17 cellular contexts compared by ENCODE assay signal in the genomic region with DNA sequence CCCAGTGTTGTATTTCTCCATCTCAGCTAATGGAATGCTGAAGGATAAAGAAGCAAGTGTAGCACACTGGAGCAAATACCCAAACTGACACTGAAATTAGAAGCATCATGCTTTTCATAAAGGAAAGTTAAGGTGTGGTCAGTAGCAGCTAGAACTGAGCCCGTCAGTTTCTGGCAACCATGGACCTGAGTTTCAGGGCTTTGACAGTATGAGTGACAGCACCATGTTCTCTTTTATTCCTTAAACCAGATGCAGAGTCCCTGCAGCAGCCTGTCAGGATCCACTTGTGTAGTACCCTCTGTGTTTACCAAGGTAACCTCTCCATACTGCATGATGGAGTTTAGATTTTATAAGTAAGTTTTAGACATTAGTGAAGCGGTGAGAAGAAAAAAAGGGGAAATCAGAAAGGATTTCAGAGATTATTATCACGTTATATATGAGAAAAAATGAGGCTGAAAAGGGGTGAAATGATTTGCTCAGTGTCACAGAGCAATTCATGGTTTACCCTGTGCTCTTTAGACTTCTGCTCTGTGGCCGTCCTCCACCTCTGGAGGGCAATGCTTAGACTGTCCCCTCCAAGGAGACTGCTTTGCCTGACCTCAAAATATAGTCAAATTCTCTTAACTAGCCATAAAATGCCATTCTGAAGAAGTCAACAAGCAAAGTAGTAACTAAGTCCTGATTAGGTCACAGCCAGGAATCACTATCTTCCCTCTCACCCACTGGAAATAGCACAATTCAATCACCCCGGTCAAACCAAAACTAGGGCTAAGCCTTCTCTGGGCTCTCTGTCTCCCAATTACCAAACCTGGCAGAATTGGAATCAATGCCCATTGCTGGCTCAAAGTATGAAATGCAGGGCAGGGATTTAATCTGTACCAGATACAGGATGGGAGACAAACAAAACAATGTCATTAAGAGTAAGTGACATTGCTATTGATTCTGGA. TPM values are rescaled to one million over a fixed set of nuclear protein-coding genes. Genes with fewer than 3 reads are reported as not detected.
DNase-seq lines count a peak whose midpoint lies in the region; ATAC-seq and TF ChIP-seq lines count a peak whose summit lies in the region.
"Had no signal": no experiment of that assay in that cellular context is flagged by ENCODE, and none has a peak within 500 bp of the region (broad histone marks: within the 10 kb centered on the region; RNA-seq: fewer than 3 reads in every experiment).

No MANE protein-coding gene starts in this region.

- H3K79me2 ChIP-seq in HCT116 (ENCODE audit: insufficient read depth, low read length) = no peaks in the 10 kb centered on the region

- peak; percentile 12 for DNase-seq in CD1c-positive myeloid dendritic cell (ENCODE audit: extremely low spot score)
- no peak for DNase-seq in HCT116 (ENCODE audit: low read depth, low spot score)
- no peak for DNase-seq in naive thymus-derived CD4-positive, alpha-beta T cell
- DNase-seq in NCI-H2227 treated with DMSO at 0.1 percent for 48 hours (lab: John Stamatoyannopoulos, UW) = no peak
- no peak for DNase-seq in activated CD8-positive, alpha-beta memory T cell treated with anti-CD3 and anti-CD28 coated beads, Interleukin-2, amount 10 ng/mL, durations not matched to agents 7 days and 5 days
- no peak for DNase-seq in cerebellum (ENCODE audit: low spot score)
- no peak for DNase-seq in OCI-M1 (lab: John Stamatoyannopoulos, UW)
- DNase-seq: activated naive CD8-positive, alpha-beta T cell treated with anti-CD3 and anti-CD28 coated beads, Interleukin-2, amount 10 ng/mL, durations not matched to agents 7 days and 5 days; DMS79; lower lobe of right lung; NCI-H1930 had no signal

- H2AFZ ChIP-seq in HCT116 (ENCODE audit: low read depth, low read length, poor library complexity, severe bottlenecking) = no peak overlapping the region

- H3K4me1 ChIP-seq in HCT116 (ENCODE audit: control insufficient read depth in 1 of 2, insufficient read depth in 2 of 2, low read length in 2 of 2) = no peaks in the 10 kb centered on the region
- H3K4me1 ChIP-seq in naive thymus-derived CD4-positive, alpha-beta T cell (ENCODE audit: control insufficient read depth in 2 of 2, insufficient read depth in 2 of 2, low read length in 2 of 2) = peaks cover 0 to 6% of the 10 kb centered on the region in 2 donors

- RAD21 ChIA-PET in HCT116 (lab: Charles Lee; ENCODE audit: low non-redundant PET in 1 of 2, low total read pairs in 2 of 2, uncharacterized antibody in 2 of 2, unreplicated experiment in 2 of 2) = interaction anchor here in 1 of 2 experiments (0.7 kb wide), 1 partner anchor 442 kb away, joined by 3 read pairs; no protein-coding TSS in a partner anchor

- H3K27me3 ChIP-seq in HCT116 (ENCODE audit: insufficient read depth, low read length) = no peaks in the 10 kb centered on the region
- no peaks in the 10 kb centered on the region for H3K27me3 ChIP-seq in naive thymus-derived CD4-positive, alpha-beta T cell (ENCODE audit: control insufficient read depth in 2 of 2, insufficient read depth in 2 of 2, low read length in 2 of 2)
- H3K27me3 ChIP-seq: neutrophil, SJCRH30 had no signal

- no peak for TF ChIP-seq POLR2A in HCT116 (IDR thresholded peaks at IDR 0.05; ENCODE audit: borderline replicate concordance, extremely low read depth, insufficient read depth, insufficient read length)

- H3K4me1 Mint-ChIP-seq in naive thymus-derived CD4-positive, alpha-beta T cell = peaks cover 12 to 35% (median 22%) of the 10 kb centered on the region in 7 donors
- peaks cover 20% of the 10 kb centered on the region for H3K4me1 Mint-ChIP-seq in activated CD8-positive, alpha-beta memory T cell treated with anti-CD3 and anti-CD28 coated beads, Interleukin-2, amount 10 ng/mL, durations not matched to agents 7 days and 5 days

- H3K4me2 ChIP-seq in HCT116 (ENCODE audit: low read length) = no peak overlapping the region

- H3K36me3 Mint-ChIP-seq in naive thymus-derived CD4-positive, alpha-beta T cell = peaks cover 0 to 15% (median 10%) of the 10 kb centered on the region in 5 donors
- H3K36me3 Mint-ChIP-seq in activated CD8-positive, alpha-beta memory T cell treated with anti-CD3 and anti-CD28 coated beads, Interleukin-2, amount 10 ng/mL, durations not matched to agents 7 days and 5 days = peaks cover 1% of the 10 kb centered on the region

- no peaks in the 10 kb centered on the region for H3K36me3 ChIP-seq in HCT116 (ENCODE audit: control insufficient read depth in 1 of 2, insufficient read depth in 2 of 2, low read length in 2 of 2)
- no peaks in the 10 kb centered on the region for H3K36me3 ChIP-seq in naive thymus-derived CD4-positive, alpha-beta T cell (ENCODE audit: control insufficient read depth in 2 of 3, insufficient read depth in 3 of 3, low read length in 3 of 3)
- H3K36me3 ChIP-seq: lower lobe of right lung, neutrophil, SJCRH30 had no signal

- H3K9me3 ChIP-seq in HCT116 (ENCODE audit: control insufficient read depth in 1 of 2, insufficient read depth in 1 of 2, low read depth in 1 of 2, low read length in 2 of 2) = no peaks in the 10 kb centered on the region
- no peaks in the 10 kb centered on the region for H3K9me3 ChIP-seq in naive thymus-derived CD4-positive, alpha-beta T cell (ENCODE audit: control insufficient read depth in 2 of 3, low read length in 3 of 3)
- H3K9me3 ChIP-seq: lower lobe of right lung, neutrophil had no signal

- no peak overlapping the region for H3K9ac ChIP-seq in HCT116 (ENCODE audit: low read length)

- CTCF ChIA-PET in HCT116 (lab: Charles Lee) = no interaction called here
- CTCF ChIA-PET in naive thymus-derived CD4-positive, alpha-beta T cell (lab: Charles Lee) = no interaction called here
- CTCF ChIA-PET in activated CD8-positive, alpha-beta memory T cell treated with anti-CD3 and anti-CD28 coated beads, Interleukin-2, amount 10 ng/mL, durations not matched to agents 7 days and 5 days (lab: Charles Lee) = no interaction called here

- H3K4me3 ChIP-seq in HCT116 (replicated peaks in 1 of 2; ENCODE audit: low read depth in 1 of 2, low read length in 2 of 2) = no peak overlapping the region
- no peak overlapping the region for H3K4me3 ChIP-seq in naive thymus-derived CD4-positive, alpha-beta T cell (ENCODE audit: low read length)
- H3K4me3 ChIP-seq: SJCRH30 had no signal

- H3K9me3 Mint-ChIP-seq in naive thymus-derived CD4-positive, alpha-beta T cell = peaks cover 0 to 6% (median 0%) of the 10 kb centered on the region in 11 donors
- peaks cover 2% of the 10 kb centered on the region for H3K9me3 Mint-ChIP-seq in activated CD8-positive, alpha-beta memory T cell treated with anti-CD3 and anti-CD28 coated beads, Interleukin-2, amount 10 ng/mL, durations not matched to agents 7 days and 5 days (ENCODE audit: low read depth)

- ATAC-seq in HCT116 = 0 out of 2 replicates have a peak, but pooled peaks have one; percentile 22
- ATAC-seq in naive thymus-derived CD4-positive, alpha-beta T cell = no peak
- ATAC-seq in activated CD8-positive, alpha-beta memory T cell treated with anti-CD3 and anti-CD28 coated beads, Interleukin-2, amount 10 ng/mL, durations not matched to agents 7 days and 5 days = no peak
- ATAC-seq: esophagus mucosa had no signal

- TF ChIP-seq RAD21 in HCT116 (IDR thresholded peaks at IDR 0.05; ENCODE audit: low read depth) = no peak

- peak overlapping the region in 6 of 10 donors; percentile 18 to 80 (median 72) for H3K4me3 Mint-ChIP-seq in naive thymus-derived CD4-positive, alpha-beta T cell
- no peak overlapping the region for H3K4me3 Mint-ChIP-seq in activated CD8-positive, alpha-beta memory T cell treated with anti-CD3 and anti-CD28 coated beads, Interleukin-2, amount 10 ng/mL, durations not matched to agents 7 days and 5 days

- H3K27ac Mint-ChIP-seq in naive thymus-derived CD4-positive, alpha-beta T cell = peak overlapping the region in 4 of 9 donors; percentile 30 to 77 (median 74)
- H3K27ac Mint-ChIP-seq in activated CD8-positive, alpha-beta memory T cell treated with anti-CD3 and anti-CD28 coated beads, Interleukin-2, amount 10 ng/mL, durations not matched to agents 7 days and 5 days = no peak overlapping the region

- H3K9me2 ChIP-seq in HCT116 (ENCODE audit: insufficient read depth) = no peaks in the 10 kb centered on the region

- no peak for TF ChIP-seq CTCF in HCT116 (IDR thresholded peaks at IDR 0.05 in 2 of 3, conservative IDR thresholded peaks at IDR 0.05 in 1 of 3; ENCODE audit: borderline replicate concordance in 1 of 3, insufficient read depth in 1 of 3, low read depth in 2 of 3, low read length in 2 of 3)

- BruUV-seq in HCT116 (replicated peaks; lab: Mats Ljungman, UMichigan) = no TSS peak

- H4K20me1 ChIP-seq in HCT116 (ENCODE audit: insufficient read depth) = no peaks in the 10 kb centered on the region

- POLR2A ChIA-PET in HCT116 (lab: Charles Lee) = no interaction called here
- POLR2A ChIA-PET in naive thymus-derived CD4-positive, alpha-beta T cell (lab: Charles Lee) = no interaction called here

- no peak overlapping the region for H3K27ac ChIP-seq in HCT116 (ENCODE audit: low read depth, low read length)
- peak overlapping the region; percentile 13 for H3K27ac ChIP-seq in cingulate gyrus (ENCODE audit: low read depth, low read length)
- H3K27ac ChIP-seq in naive thymus-derived CD4-positive, alpha-beta T cell (ENCODE audit: low read depth, low read length) = no peak overlapping the region
- H3K27ac ChIP-seq: lower lobe of right lung, SJCRH30, VCaP had no signal

- no peaks in the 10 kb centered on the region for H3K27me3 Mint-ChIP-seq in naive thymus-derived CD4-positive, alpha-beta T cell
- H3K27me3 Mint-ChIP-seq in activated CD8-positive, alpha-beta memory T cell treated with anti-CD3 and anti-CD28 coated beads, Interleukin-2, amount 10 ng/mL, durations not matched to agents 7 days and 5 days = peaks cover 4% of the 10 kb centered on the region

- intact Hi-C loops in HCT116 (cut with micrococcal nuclease) = no loop called here
- intact Hi-C loops in naive thymus-derived CD4-positive, alpha-beta T cell (cut with micrococcal nuclease) = no loop called here

RNA-seq across cellular contexts. Expression of a gene that starts 10.5 kb away (rescaled TPM):
- total RNA-seq in HCT116 (2021; ENCODE audit: unreplicated experiment) (not detected), cerebellum (0.18 TPM)
- polyA plus RNA-seq in HCT116 (2012) = 0.03 TPM in 1 of 2 replicates, not detected in the other
- not detected for total RNA-seq in naive thymus-derived CD4-positive, alpha-beta T cell
- polyA plus RNA-seq in naive thymus-derived CD4-positive, alpha-beta T cell = under 1 TPM in 1 of 2 donors, not detected in 1; 0.87 TPM
- total RNA-seq in activated CD8-positive, alpha-beta memory T cell treated with anti-CD3 and anti-CD28 coated beads, Interleukin-2, amount 10 ng/mL, durations not matched to agents 7 days and 5 days = not detected
- total RNA-seq: activated naive CD8-positive, alpha-beta T cell treated with anti-CD3 and anti-CD28 coated beads, Interleukin-2, amount 10 ng/mL, durations not matched to agents 7 days and 5 days; chondrocyte; esophagus mucosa; lower lobe of right lung; SJCRH30 had no signal

RNA-seq across cellular contexts. Expression of a gene that starts 32.1 kb away (rescaled TPM):
- not detected for total RNA-seq in HCT116 (2021; ENCODE audit: unreplicated experiment)
- polyA plus RNA-seq in HCT116 (2012) = not detected in 2 replicates
- under 1 TPM in 2 of 5 experiments, not detected in 3; 0.46 TPM for total RNA-seq in naive thymus-derived CD4-positive, alpha-beta T cell
- 1 to 10 TPM in 1 of 2 donors, under 1 TPM in 1; 0.26 to 1.2 TPM for polyA plus RNA-seq in naive thymus-derived CD4-positive, alpha-beta T cell
- under 1 TPM in 1 of 2 experiments, not detected in 1; 0.38 TPM for total RNA-seq in activated CD8-positive, alpha-beta memory T cell treated with anti-CD3 and anti-CD28 coated beads, Interleukin-2, amount 10 ng/mL, durations not matched to agents 7 days and 5 days
- total RNA-seq in cerebellum = not detected
- total RNA-seq: activated naive CD8-positive, alpha-beta T cell treated with anti-CD3 and anti-CD28 coated beads, Interleukin-2, amount 10 ng/mL, durations not matched to agents 7 days and 5 days; chondrocyte; esophagus mucosa; lower lobe of right lung; SJCRH30 had no signal
